ENCODE assay signal across 33 cellular contexts in the genomic region with DNA sequence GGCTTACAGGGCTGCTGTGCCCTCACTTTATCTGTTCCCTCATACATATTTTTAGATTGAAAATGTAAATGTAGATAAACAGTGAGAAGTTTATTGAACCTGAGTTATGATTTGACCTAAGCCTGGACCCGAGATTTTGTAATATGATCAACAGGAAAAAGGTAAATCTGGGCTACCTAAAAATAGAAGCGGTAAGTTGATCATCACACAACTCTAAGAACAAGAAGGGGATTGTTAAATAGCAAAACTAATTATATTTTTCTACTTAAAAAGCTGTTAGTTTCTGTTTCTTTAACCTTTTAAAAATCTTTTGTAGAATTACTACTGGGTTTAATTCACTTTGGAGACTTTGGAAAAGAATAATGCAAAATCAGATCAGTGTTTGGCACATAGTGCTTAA. TPM values are rescaled to one million over a fixed set of nuclear protein-coding genes. Genes with fewer than 3 reads are reported as not detected.
A peak's percentile ranks its signal among the peaks of the same experiment; 100 is the strongest.
DNase-seq lines count a peak whose midpoint lies in the region; ATAC-seq, FAIRE-seq and TF ChIP-seq lines count a peak whose summit lies in the region.
"Had no signal": no experiment of that assay in that cellular context is flagged by ENCODE, and none has a peak within 500 bp of the region (broad histone marks: within the 10 kb centered on the region; RNA-seq: fewer than 3 reads in every experiment).

No MANE protein-coding gene starts in this region.

- peaks cover 19 to 42% (median 35%) of the 10 kb centered on the region in 10 experiments for H3K4me1 ChIP-seq in BLaER1 treated with 17β-estradiol and CSF1 and Interleukin-3, amounts not matched to agents 10 nM and 100 nM
- H3K4me1 ChIP-seq in GM12878 (ENCODE audit: control insufficient read depth, insufficient read depth, low read length) (peaks cover 21% of the 10 kb centered on the region), gastrocnemius medialis (peaks cover 39 to 70% of the 10 kb centered on the region in 2 donors), aorta (ENCODE audit: control insufficient read depth in 1 of 2, insufficient read depth in 2 of 2, low read length in 2 of 2) (peaks cover 6 to 21% of the 10 kb centered on the region in 2 donors)

- H3K9me3 ChIP-seq in BLaER1 treated with 17β-estradiol and CSF1 and Interleukin-3, amounts not matched to agents 10 nM and 100 nM (replicated peaks in 1 of 11) = peaks cover 0 to 5% (median 0%) of the 10 kb centered on the region in 11 experiments; a peak in 2 of 22 replicates
- H3K9me3 ChIP-seq in GM12878 (replicated peaks; ENCODE audit: control insufficient read depth, insufficient read depth, low read length) (no peaks in the 10 kb centered on the region), gastrocnemius medialis (no peaks in the 10 kb centered on the region), aorta (ENCODE audit: control insufficient read depth, low read length) (no peaks in the 10 kb centered on the region)
- H3K9me3 ChIP-seq: esophagus squamous epithelium, gastroesophageal sphincter, left lung had no signal

- WGBS in GM12878 (ENCODE audit: insufficient coverage, insufficient replicate concordance, low lambda C conversion rate, missing lambda C conversion rate) = 47% methylated on average over 2 of the region's 2 CpGs
- 71 to 74% methylated on average over 2 of the region's 2 CpGs for WGBS in aorta, 2 donors

- no peak for TF ChIP-seq RAD21 in GM12878 (IDR thresholded peaks at IDR 0.05; ENCODE audit: insufficient read depth, low read depth, low read length)

- no peak overlapping the region for H2AFZ ChIP-seq in GM12878 (ENCODE audit: control insufficient read depth, low read depth, low read length)

- peaks cover 6 to 19% (median 14%) of the 10 kb centered on the region in 11 experiments; a peak in 17 of 22 replicates for H3K36me3 ChIP-seq in BLaER1 treated with 17β-estradiol and CSF1 and Interleukin-3, amounts not matched to agents 10 nM and 100 nM
- H3K36me3 ChIP-seq in GM12878 (ENCODE audit: control insufficient read depth in 2 of 2, insufficient read depth in 2 of 2, low read length in 1 of 2) = peaks cover 0 to under 1% of the 10 kb centered on the region in 2 experiments; a peak in 2 of 4 replicates
- no peaks in the 10 kb centered on the region for H3K36me3 ChIP-seq in gastrocnemius medialis
- no peaks in the 10 kb centered on the region for H3K36me3 ChIP-seq in aorta (ENCODE audit: control insufficient read depth in 1 of 2, insufficient read depth in 2 of 2, low read length in 1 of 2)
- H3K36me3 ChIP-seq: gastroesophageal sphincter had no signal

- no peak overlapping the region for H3K27ac ChIP-seq in BLaER1 treated with 17β-estradiol and CSF1 and Interleukin-3, amounts not matched to agents 10 nM and 100 nM
- H3K27ac ChIP-seq in GM12878 (ENCODE audit: control insufficient read depth, insufficient read depth) (peak overlapping the region; percentile 16), gastrocnemius medialis (peak overlapping the region; percentile 53 to 74 (median 64)), aorta (ENCODE audit: low read depth in 1 of 2, low read length in 2 of 2) (no peak overlapping the region)
- H3K27ac ChIP-seq: C4-2B, esophagus squamous epithelium, gastroesophageal sphincter, left lung, RWPE1 had no signal

- no peak overlapping the region for H3K4me3 ChIP-seq in BLaER1 treated with 17β-estradiol and CSF1 and Interleukin-3, amounts not matched to agents 10 nM and 100 nM
- H3K4me3 ChIP-seq in GM12865 (ENCODE audit: low read depth, low read length) (peak overlapping the region; percentile 23; the same call in 1 of the 2 replicates), GM12878 (no peak overlapping the region), gastrocnemius medialis (peak overlapping the region in 1 of 4 donors; percentile 23), aorta (ENCODE audit: low read length in 2 of 2) (no peak overlapping the region)
- H3K4me3 ChIP-seq: esophagus squamous epithelium, gastroesophageal sphincter, left lung had no signal

- POLR2A ChIA-PET in GM12878 (lab: Charles Lee) = interaction anchor here (0.6 to 2.3 kb wide), 4 partner anchors 13 to 419 kb away, joined by 3 to 10 read pairs (median 3); no protein-coding TSS in a partner anchor

- TF ChIP-seq POLR2A in GM12878 (IDR thresholded peaks at IDR 0.05; ENCODE audit: low read depth, low read length) (no peak), gastrocnemius medialis (IDR thresholded peaks at IDR 0.05) (no peak)

- no peak overlapping the region for H3K9ac ChIP-seq in BLaER1 treated with 17β-estradiol and CSF1 and Interleukin-3, amounts not matched to agents 10 nM and 100 nM
- H3K9ac ChIP-seq in GM12878 (ENCODE audit: control insufficient read depth, insufficient read depth, low read length) = no peak overlapping the region

- H4K20me1 ChIP-seq in BLaER1 treated with 17β-estradiol and CSF1 and Interleukin-3, amounts not matched to agents 10 nM and 100 nM = peaks cover 35 to 100% (median 75%) of the 10 kb centered on the region in 11 experiments; a peak in 20 of 22 replicates
- no peaks in the 10 kb centered on the region for H4K20me1 ChIP-seq in GM12878 (ENCODE audit: control insufficient read depth, insufficient read depth)

- H3K4me2 ChIP-seq in BLaER1 treated with 17β-estradiol and CSF1 and Interleukin-3, amounts not matched to agents 10 nM and 100 nM = peak overlapping the region in 9 of 11 experiments; percentile 3 to 44 (median 27); a peak in 16 of 22 replicates
- peak overlapping the region; percentile 74 for H3K4me2 ChIP-seq in GM12878 (ENCODE audit: control insufficient read depth, insufficient read depth)

- intact Hi-C loops in GM12878 (cut with micrococcal nuclease; ENCODE audit: unreplicated experiment) = no loop called here
- intact Hi-C loops in gastrocnemius medialis (cut with DNase I; ENCODE audit: low total_unique reads) = no loop called here
- intact Hi-C loops in aorta (cut with DNase I) = no loop called here

- DNase-seq in GM12865 (ENCODE audit: low read depth) = peak; percentile 29
- DNase-seq in GM12878 (ENCODE audit: low read depth, low spot score) = peak; percentile 27
- no peak for DNase-seq in gastrocnemius medialis
- DNase-seq in aorta = no peak
- DNase-seq: activated CD4-positive, CD25-positive, alpha-beta regulatory T cell; activated gamma-delta T cell treated with Interleukin-2 at 50 U/mL for 16 hours; activated naive CD8-positive, alpha-beta T cell treated with anti-CD3 and anti-CD28 coated beads, Interleukin-2, amount 50 U/mL, for 24 hours; dermis blood vessel endothelial cell; DND-41; esophagus squamous epithelium; H9; hippocampal formation; KBM-7; left lung; naive thymus-derived CD8-positive, alpha-beta T cell; NCI-H1417 treated with DMSO at 0.1 percent for 48 hours; NCI-H2081; NCI-H446; occipital lobe; small intestine; stimulated activated CD4-positive, alpha-beta T cell treated with anti-CD3 and anti-CD28 coated beads, Interleukin-1b, Interleukin-23, amount 100 ng/mL, for 48 hours; stimulated activated CD8-positive, alpha-beta memory T cell treated with anti-CD3 and anti-CD28 coated beads, Interleukin-4, amount 100 ng/mL, for 48 hours; substantia nigra; T-cell had no signal

- TF ChIP-seq CTCF in GM12865 (IDR thresholded peaks at IDR 0.05; ENCODE audit: insufficient read depth, low read depth, low read length, missing control alignments) (no peak), GM12878 (IDR thresholded peaks at IDR 0.05 in 2 of 3, conservative IDR thresholded peaks at IDR 0.05 in 1 of 3; ENCODE audit: control insufficient read depth in 2 of 3, extremely low read depth in 1 of 3, insufficient read depth in 1 of 3, low read depth in 3 of 3, low read length in 3 of 3) (no peak), gastrocnemius medialis (IDR thresholded peaks at IDR 0.05 in 4 of 5, conservative IDR thresholded peaks at IDR 0.05 in 1 of 5) (no peak)

- in situ Hi-C loops in GM12878 (cut with MboI) (no loop called here), gastrocnemius medialis (cut with MboI; ENCODE audit: low sequenced_read_pairs in 4 of 4) (no loop called here)

- CTCF ChIA-PET in GM12878 (lab: Yijun Ruan, JAX) = no interaction called here

- no peaks in the 10 kb centered on the region for H3K27me3 ChIP-seq in BLaER1 treated with 17β-estradiol and CSF1 and Interleukin-3, amounts not matched to agents 10 nM and 100 nM
- no peaks in the 10 kb centered on the region for H3K27me3 ChIP-seq in GM12878 (replicated peaks in 1 of 2; ENCODE audit: control insufficient read depth in 2 of 2, insufficient read depth in 2 of 2, low read length in 1 of 2)
- H3K27me3 ChIP-seq in gastrocnemius medialis = no peaks in the 10 kb centered on the region
- H3K27me3 ChIP-seq in aorta (ENCODE audit: control insufficient read depth in 1 of 2, insufficient read depth in 2 of 2, low read length in 1 of 2) = no peaks in the 10 kb centered on the region
- H3K27me3 ChIP-seq: esophagus squamous epithelium, gastroesophageal sphincter, left lung had no signal

- RAD21 ChIA-PET in GM12878 (lab: Charles Lee; ENCODE audit: unreplicated experiment) = interaction anchor here (0.9 to 1.1 kb wide), 3 partner anchors 15 to 51 kb away, joined by 4 to 5 read pairs (median 5); no protein-coding TSS in a partner anchor

- SMC1A ChIA-PET in GM12878 (lab: Charles Lee; ENCODE audit: uncharacterized antibody, unreplicated experiment) = interaction anchor here (0.6 to 5.7 kb wide), 5 partner anchors 15 to 110 kb away, joined by 3 to 45 read pairs (median 4); no protein-coding TSS in a partner anchor

- FAIRE-seq in GM12878 (lab: Jason Lieb, UNC) = peak; percentile 52
- FAIRE-seq: endometrium, HTR-8/SVneo had no signal

- H3K79me2 ChIP-seq in GM12878 (ENCODE audit: control insufficient read depth, insufficient read depth, low read length) = peaks cover 39% of the 10 kb centered on the region

- TF ChIP-seq EP300 in GM12878 (IDR thresholded peaks at IDR 0.05; ENCODE audit: borderline replicate concordance in 1 of 2, control insufficient read depth in 1 of 2, low read depth in 2 of 2, low read length in 2 of 2) = peak in 1 of 2 experiments; percentile 23; a peak in 1 of 4 replicates

- no TSS peak for BruUV-seq in GM12878 (replicated peaks; lab: Mats Ljungman, UMichigan)

- ATAC-seq in GM12878 (peak; percentile 27), gastrocnemius medialis (no peak), GM19023 (IDR thresholded peaks at IDR 0.05; ENCODE audit: unreplicated experiment) (no peak), GM18498 (IDR thresholded peaks at IDR 0.05; ENCODE audit: unreplicated experiment) (no peak), aorta (ENCODE audit: low FRiP score) (no peak), GM18909 (IDR thresholded peaks at IDR 0.05; ENCODE audit: poor library complexity, unreplicated experiment) (no peak)
- ATAC-seq: activated naive CD8-positive, alpha-beta T cell treated with anti-CD3 and anti-CD28 coated beads, Interleukin-2, amount 50 U/mL, for 24 hours; gastroesophageal sphincter; left lung; naive thymus-derived CD8-positive, alpha-beta T cell; T-cell had no signal

RNA-seq across cellular contexts. Expression of a gene that starts 35.6 kb away (rescaled TPM):
- total RNA-seq in GM12878 (2013; cell fraction: nucleolus; rRNA removed) = 66.6 and 69.6 TPM in 2 replicates
- total RNA-seq in GM12878 (2014; rRNA removed) (37.7 and 48.9 TPM in 2 replicates), GM12878 (2014; rRNA removed; fragmentation: Illumina TruSeq; extraction: Trizol) (53.4 and 64.4 TPM in 2 replicates), GM12878 (2021) (51.0 and 63.4 TPM in 2 replicates), gastrocnemius medialis (100 to 1,000 TPM in 1 of 4 donors, 10 to 100 TPM in 3; 60.5 to 113 (median 70.4) TPM), aorta (100 to 1,000 TPM in 1 of 2 donors, 10 to 100 TPM in 1; 78.7 to 105 TPM)
- polyA plus RNA-seq in GM12878 (2011; ENCODE audit: low read depth) = 120 TPM
- polyA plus RNA-seq in GM12878 (2011; rRNA removed) (50.4 and 64.6 TPM in 2 replicates), GM12878 (2014; fragmentation: Illumina TruSeq; extraction: Trizol) (112 and 126 TPM in 2 replicates), GM12878 (2014; fragmentation: Nextera tagmentation; extraction: Ambion mirVana) (10 to 100 TPM; 82.2 to 93.0 TPM), GM12878 (2014; rRNA removed) (61.1 and 70.7 TPM in 2 replicates), GM12878 (2016; fragmentation: Nextera tagmentation; extraction: Ambion mirVana) (100 to 1,000 TPM; 133 to 148 TPM), aorta (100 to 1,000 TPM; 241 to 438 TPM)
- 29.1 and 44.4 TPM in 2 replicates for polyA plus RNA-seq in GM12878 (2011; cell fraction: cytosol; rRNA removed)
- 22.2 and 24.4 TPM in 2 replicates for polyA plus RNA-seq in GM12878 (2011; cell fraction: nucleus; rRNA removed)
- 53.8 and 56.6 TPM in 2 replicates for polyA plus RNA-seq in GM12878 (2012)
- 18.4 and 20.0 TPM in 2 replicates for polyA minus RNA-seq in GM12878 (2011; rRNA and poly(A)+ RNA removed)
- polyA minus RNA-seq in GM12878 (2011; cell fraction: cytosol; rRNA and poly(A)+ RNA removed) = 12.0 and 15.2 TPM in 2 replicates
- polyA minus RNA-seq in GM12878 (2011; cell fraction: nucleus; rRNA and poly(A)+ RNA removed) = 12.5 and 26.1 TPM in 2 replicates

Comparison
In these comparisons a context has a peak if more than half of its experiments do, and no peak if none do; other contexts are left out.
1. H3K27ac ChIP-seq: peak in GM12878 (single experiment) and gastrocnemius medialis (4 of 4); none in BLaER1 treated with 17β-estradiol and CSF1 and Interleukin-3, amounts not matched to agents 10 nM and 100 nM (0 of 11) and aorta (0 of 2).
2. DNase-seq: peak in GM12865 (single experiment) and GM12878 (single experiment); none in gastrocnemius medialis (0 of 2) and aorta (0 of 2).